1 cellular context compared by ENCODE assay signal in genomic region chr22:29837780-29838598, GRCh38.
TF ChIP-seq lines count a peak whose summit lies in the region.

Gene ASCC2, minus strand, starts transcription at chr22:29838274. Its CDS starts 5,949 bp downstream, at chr22:29832325.

TF ChIP-seq in K562, 482 proteins besides CTCF, POLR2A, EP300 and RAD21 (continued from another document and continues in another):
- peak; percentile 90 for TF ChIP-seq ZBTB40 (IDR thresholded peaks at IDR 0.05)
- no peak for TF ChIP-seq ZBTB40 (CRISPR knock-in tag; IDR thresholded peaks at IDR 0.05)
- TF ChIP-seq RNF2 (IDR thresholded peaks at IDR 0.05) = no peak
- no peak for TF ChIP-seq NR4A1 (CRISPR knock-in tag; IDR thresholded peaks at IDR 0.05)
- TF ChIP-seq NR4A1 (tag; IDR thresholded peaks at IDR 0.05) = no peak
- TF ChIP-seq KDM5B (IDR thresholded peaks at IDR 0.05; ENCODE audit: insufficient replicate concordance, low read depth, low read length) = peak; percentile 29
- no peak for TF ChIP-seq CSDE1 (IDR thresholded peaks at IDR 0.05)
- no peak for TF ChIP-seq ZNF780A (CRISPR knock-in tag; IDR thresholded peaks at IDR 0.05)
- TF ChIP-seq, protein P1, sequence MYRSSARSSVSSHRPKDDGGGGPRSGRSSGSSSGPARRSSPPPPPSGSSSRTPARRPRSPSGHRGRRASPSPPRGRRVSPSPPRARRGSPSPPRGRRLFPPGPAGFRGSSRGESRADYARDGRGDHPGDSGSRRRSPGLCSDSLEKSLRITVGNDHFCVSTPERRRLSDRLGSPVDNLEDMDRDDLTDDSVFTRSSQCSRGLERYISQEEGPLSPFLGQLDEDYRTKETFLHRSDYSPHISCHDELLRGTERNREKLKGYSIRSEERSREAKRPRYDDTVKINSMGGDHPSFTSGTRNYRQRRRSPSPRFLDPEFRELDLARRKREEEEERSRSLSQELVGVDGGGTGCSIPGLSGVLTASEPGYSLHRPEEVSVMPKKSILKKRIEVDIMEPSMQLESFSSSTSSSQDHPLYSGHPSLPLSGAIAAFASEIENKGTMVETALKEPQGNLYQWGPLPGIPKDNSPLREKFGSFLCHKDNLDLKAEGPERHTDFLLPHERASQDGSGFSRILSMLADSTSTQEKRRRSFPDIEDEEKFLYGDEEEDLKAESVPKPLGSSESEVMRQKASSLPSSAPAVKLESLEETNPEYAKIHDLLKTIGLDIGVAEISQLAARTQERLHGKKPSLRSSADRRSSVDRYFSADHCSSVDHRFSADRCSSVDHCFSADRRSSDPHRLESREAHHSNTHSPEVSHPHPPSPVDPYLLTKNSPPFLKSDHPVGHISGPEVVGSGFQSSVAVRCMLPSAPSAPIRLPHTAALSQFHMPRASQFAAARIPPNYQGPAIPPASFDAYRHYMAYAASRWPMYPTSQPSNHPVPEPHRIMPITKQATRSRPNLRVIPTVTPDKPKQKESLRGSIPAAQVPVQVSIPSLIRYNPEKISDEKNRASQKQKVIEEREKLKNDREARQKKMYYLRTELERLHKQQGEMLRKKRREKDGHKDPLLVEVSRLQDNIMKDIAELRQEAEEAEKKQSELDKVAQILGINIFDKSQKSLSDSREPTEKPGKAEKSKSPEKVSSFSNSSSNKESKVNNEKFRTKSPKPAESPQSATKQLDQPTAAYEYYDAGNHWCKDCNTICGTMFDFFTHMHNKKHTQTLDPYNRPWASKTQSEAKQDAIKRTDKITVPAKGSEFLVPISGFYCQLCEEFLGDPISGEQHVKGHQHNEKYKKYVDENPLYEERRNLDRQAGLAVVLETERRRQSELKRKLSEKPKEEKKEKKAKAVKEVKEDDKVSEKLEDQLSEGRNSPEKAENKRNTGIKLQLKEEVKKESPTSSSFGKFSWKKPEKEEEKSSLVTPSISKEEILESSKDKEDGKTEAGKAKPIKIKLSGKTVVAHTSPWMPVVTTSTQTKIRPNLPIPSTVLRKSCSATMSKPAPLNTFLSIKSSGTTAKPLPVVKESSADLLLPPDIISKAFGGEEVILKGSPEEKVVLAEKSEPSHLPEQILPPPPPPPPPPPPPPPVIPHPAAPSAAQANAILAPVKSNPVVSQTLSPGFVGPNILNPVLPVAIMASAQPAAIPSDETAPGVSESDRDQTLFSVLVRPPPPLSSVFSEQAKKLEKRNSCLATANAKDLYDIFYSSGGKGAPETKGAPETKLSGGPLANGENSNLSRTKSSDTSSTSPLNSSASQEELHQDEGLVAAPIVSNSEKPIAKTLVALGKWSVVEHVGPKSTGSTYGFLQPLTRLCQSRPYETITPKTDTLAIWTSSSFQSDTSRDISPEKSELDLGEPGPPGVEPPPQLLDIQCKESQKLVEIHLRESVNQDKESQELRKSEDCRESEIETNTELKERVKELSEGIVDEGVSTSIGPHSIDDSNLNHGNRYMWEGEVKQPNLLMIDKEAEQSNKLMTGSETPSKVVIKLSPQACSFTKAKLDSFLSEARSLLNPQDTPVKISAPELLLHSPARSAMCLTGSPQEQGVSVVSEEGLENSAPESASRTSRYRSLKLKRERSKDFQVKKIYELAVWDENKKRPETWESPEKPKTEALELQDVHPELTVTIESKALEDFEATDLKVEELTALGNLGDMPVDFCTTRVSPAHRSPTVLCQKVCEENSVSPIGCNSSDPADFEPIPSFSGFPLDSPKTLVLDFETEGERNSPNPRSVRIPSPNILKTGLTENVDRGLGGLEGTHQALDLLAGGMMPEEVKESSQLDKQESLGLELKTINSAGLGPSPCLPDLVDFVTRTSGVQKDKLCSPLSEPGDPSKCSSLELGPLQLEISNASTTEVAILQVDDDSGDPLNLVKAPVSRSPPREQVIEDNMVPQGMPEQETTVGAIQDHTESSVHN (IDR thresholded peaks at IDR 0.05; ENCODE audit: borderline replicate concordance in 1 of 2, low read depth in 1 of 2) = no peak
- no peak for TF ChIP-seq PPARD (CRISPR knock-in tag; IDR thresholded peaks at IDR 0.05)
- 0 out of 2 replicates have a peak, but pooled peaks have one; percentile 16 for TF ChIP-seq ARID1B (IDR thresholded peaks at IDR 0.05)
- TF ChIP-seq, protein P2, sequence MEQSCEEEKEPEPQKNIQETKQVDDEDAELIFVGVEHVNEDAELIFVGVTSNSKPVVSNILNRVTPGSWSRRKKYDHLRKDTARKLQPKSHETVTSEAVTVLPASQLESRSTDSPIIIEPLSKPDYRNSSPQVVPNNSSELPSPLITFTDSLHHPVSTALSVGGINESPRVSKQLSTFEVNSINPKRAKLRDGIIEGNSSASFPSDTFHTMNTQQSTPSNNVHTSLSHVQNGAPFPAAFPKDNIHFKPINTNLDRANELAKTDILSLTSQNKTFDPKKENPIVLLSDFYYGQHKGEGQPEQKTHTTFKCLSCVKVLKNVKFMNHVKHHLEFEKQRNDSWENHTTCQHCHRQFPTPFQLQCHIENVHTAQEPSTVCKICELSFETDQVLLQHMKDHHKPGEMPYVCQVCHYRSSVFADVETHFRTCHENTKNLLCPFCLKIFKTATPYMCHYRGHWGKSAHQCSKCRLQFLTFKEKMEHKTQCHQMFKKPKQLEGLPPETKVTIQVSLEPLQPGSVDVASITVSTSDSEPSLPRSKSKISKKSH (CRISPR knock-in tag; IDR thresholded peaks at IDR 0.05) = no peak
- TF ChIP-seq ELF4 (CRISPR knock-in tag; IDR thresholded peaks at IDR 0.05) = no peak
- no peak for TF ChIP-seq ZNF449 (CRISPR knock-in tag; IDR thresholded peaks at IDR 0.05)
- TF ChIP-seq HMG20B (CRISPR knock-in tag; IDR thresholded peaks at IDR 0.05) = no peak
- no peak for TF ChIP-seq ATF2 (CRISPR knock-in tag; IDR thresholded peaks at IDR 0.05)
- TF ChIP-seq MYC (IDR thresholded peaks at IDR 0.05; ENCODE audit: low read depth, low read length) = peak; percentile 43; the same call in 1 of the 2 replicates
- no peak for TF ChIP-seq MYC (CRISPR knock-in tag; IDR thresholded peaks at IDR 0.05; ENCODE audit: borderline replicate concordance, low read depth)
- TF ChIP-seq CREB3 (tag; conservative IDR thresholded peaks at IDR 0.05; ENCODE audit: low read depth) = no peak
- no peak for TF ChIP-seq FOXJ3 (CRISPR knock-in tag; IDR thresholded peaks at IDR 0.05)
- peak in 1 of 2 experiments; percentile 81; a peak in 2 of 4 replicates for TF ChIP-seq TEAD1 (CRISPR knock-in tag; IDR thresholded peaks at IDR 0.05)
- TF ChIP-seq BMI1 (IDR thresholded peaks at IDR 0.05; ENCODE audit: low read length) = no peak
- no peak for TF ChIP-seq ZNF766 (CRISPR knock-in tag; conservative IDR thresholded peaks at IDR 0.05)
- TF ChIP-seq ATF1 (CRISPR knock-in tag; IDR thresholded peaks at IDR 0.05) = no peak
- peak; percentile 39 for TF ChIP-seq ATF1 (tag; IDR thresholded peaks at IDR 0.05)
- TF ChIP-seq, protein P3, sequence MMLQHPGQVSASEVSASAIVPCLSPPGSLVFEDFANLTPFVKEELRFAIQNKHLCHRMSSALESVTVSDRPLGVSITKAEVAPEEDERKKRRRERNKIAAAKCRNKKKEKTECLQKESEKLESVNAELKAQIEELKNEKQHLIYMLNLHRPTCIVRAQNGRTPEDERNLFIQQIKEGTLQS (IDR thresholded peaks at IDR 0.05) = no peak
- TF ChIP-seq, protein P3 (CRISPR knock-in tag; conservative IDR thresholded peaks at IDR 0.05) = no peak
- peak in 1 of 2 experiments; percentile 46; a peak in 2 of 4 replicates for TF ChIP-seq MAZ (CRISPR knock-in tag; conservative IDR thresholded peaks at IDR 0.05 in 1 of 2, IDR thresholded peaks at IDR 0.05 in 1 of 2)
- TF ChIP-seq HCFC1 (IDR thresholded peaks at IDR 0.05; ENCODE audit: low read depth, low read length) = no peak
